In the genomic region with DNA sequence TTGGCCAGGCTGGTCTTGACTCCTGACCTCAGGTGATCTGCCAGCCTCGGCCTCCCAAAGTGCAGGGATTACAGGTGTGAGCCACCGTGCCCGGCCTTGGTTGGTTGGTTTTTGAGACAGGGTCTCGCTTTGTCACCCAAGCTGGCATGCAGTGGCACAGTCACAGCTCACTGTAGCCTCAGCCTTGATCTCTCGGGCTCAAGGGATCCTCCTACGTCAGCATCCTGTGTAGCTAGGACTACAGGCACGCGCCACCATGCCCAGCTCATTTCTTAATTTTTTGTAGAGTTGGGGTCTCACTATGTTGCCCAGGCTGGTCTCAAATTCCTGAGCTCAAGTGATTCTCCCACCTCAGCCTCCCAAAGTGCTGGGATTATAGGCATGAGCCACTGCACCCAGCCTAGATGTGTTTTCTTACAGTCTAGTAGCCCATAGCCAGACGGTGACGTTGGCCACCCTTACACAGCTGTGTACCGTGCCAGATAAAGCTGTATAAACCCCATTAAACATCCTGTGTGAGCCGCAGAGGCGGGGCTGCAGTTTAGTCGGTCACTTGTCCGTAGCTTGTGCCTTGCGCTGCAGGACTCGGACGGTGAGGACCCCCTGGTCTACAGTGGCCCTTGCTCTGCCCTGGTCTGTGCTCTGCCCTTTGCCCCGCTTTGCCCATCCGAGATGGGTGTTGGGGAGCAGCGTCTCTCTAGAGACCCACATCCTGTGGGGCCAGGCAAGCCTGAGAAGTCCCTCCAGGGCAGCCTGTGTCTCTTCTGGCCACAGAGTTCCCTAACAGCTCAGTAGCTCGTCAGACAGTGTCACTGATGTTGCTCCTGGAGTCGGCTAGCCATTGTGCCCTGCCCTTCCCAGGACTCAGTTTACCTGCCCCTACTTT, we compare ENCODE assay signal across 1 cellular context.
TF ChIP-seq lines count a peak whose summit lies in the region.

No MANE protein-coding gene starts in this region.

TF ChIP-seq in GM23338, 12 proteins besides CTCF, POLR2A, EP300 and RAD21 (continued from another document):
- TF ChIP-seq, protein P1, sequence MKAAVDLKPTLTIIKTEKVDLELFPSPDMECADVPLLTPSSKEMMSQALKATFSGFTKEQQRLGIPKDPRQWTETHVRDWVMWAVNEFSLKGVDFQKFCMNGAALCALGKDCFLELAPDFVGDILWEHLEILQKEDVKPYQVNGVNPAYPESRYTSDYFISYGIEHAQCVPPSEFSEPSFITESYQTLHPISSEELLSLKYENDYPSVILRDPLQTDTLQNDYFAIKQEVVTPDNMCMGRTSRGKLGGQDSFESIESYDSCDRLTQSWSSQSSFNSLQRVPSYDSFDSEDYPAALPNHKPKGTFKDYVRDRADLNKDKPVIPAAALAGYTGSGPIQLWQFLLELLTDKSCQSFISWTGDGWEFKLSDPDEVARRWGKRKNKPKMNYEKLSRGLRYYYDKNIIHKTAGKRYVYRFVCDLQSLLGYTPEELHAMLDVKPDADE (IDR thresholded peaks at IDR 0.05), result no peak
TF ChIP-seq in GM23338: peak in this region for 0.
